Comparison of ENCODE assay signal across 9 cellular contexts in the genomic region with DNA sequence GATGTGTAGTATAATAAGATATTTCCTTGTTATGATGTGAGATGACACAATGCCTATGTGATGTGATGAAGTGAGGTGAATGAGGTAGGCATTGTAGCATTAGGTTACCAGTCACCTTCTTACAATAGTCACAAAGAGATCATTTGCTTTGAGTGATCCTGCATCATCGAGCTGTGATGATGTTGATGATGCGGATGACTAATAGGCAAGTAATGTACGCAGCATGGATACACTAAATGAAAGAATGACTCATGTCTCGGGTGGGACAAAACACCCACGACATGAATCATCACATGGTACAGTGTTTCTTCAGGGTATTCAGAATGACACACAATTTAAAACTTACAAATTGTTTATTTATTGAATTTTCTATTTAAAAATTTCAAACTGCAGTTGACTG.
DNase-seq lines count a peak whose midpoint lies in the region; ATAC-seq and TF ChIP-seq lines count a peak whose summit lies in the region.
"Had no signal": no experiment of that assay in that cellular context is flagged by ENCODE, and none has a peak within 500 bp of the region (broad histone marks: within the 10 kb centered on the region; RNA-seq: fewer than 3 reads in every experiment).

No MANE protein-coding gene starts in this region.

- no peak overlapping the region for H3K9ac ChIP-seq in endodermal cell (ENCODE audit: extremely low read depth, low read length, poor library complexity, severe bottlenecking)

- peak; percentile 92 for ATAC-seq in CD8-positive, alpha-beta T cell
- peak; percentile 73 for ATAC-seq in HG02885 (IDR thresholded peaks at IDR 0.05; ENCODE audit: poor library complexity, unreplicated experiment)
- ATAC-seq in gastrocnemius medialis, result peak; percentile 89 to 91
- ATAC-seq in HG03521 (IDR thresholded peaks at IDR 0.05; ENCODE audit: unreplicated experiment), result no peak

- CTCF ChIA-PET in CD8-positive, alpha-beta T cell (lab: Charles Lee), result no interaction called here

- no peaks in the 10 kb centered on the region for H3K27me3 ChIP-seq in CD8-positive, alpha-beta T cell (ENCODE audit: insufficient read depth, low read length)
- no peaks in the 10 kb centered on the region for H3K27me3 ChIP-seq in gastrocnemius medialis
- H3K27me3 ChIP-seq in endodermal cell (ENCODE audit: control insufficient read depth, insufficient read depth, low read length, poor library complexity, severe bottlenecking), result no peaks in the 10 kb centered on the region

- H3K27me3 Mint-ChIP-seq in CD8-positive, alpha-beta T cell (ENCODE audit: low read depth), result no peaks in the 10 kb centered on the region
- H3K27me3 Mint-ChIP-seq in endodermal cell (ENCODE audit: insufficient read depth), result no peaks in the 10 kb centered on the region

- H3K27ac Mint-ChIP-seq in CD8-positive, alpha-beta T cell, result no peak overlapping the region
- no peak overlapping the region for H3K27ac Mint-ChIP-seq in endodermal cell

- no peaks in the 10 kb centered on the region for H3K36me3 ChIP-seq in CD8-positive, alpha-beta T cell (ENCODE audit: insufficient read depth, low read length)
- H3K36me3 ChIP-seq in gastrocnemius medialis, result no peaks in the 10 kb centered on the region
- no peaks in the 10 kb centered on the region for H3K36me3 ChIP-seq in endodermal cell (ENCODE audit: control insufficient read depth, insufficient read depth, low read length)

- no peak for TF ChIP-seq POLR2A in gastrocnemius medialis (IDR thresholded peaks at IDR 0.05)

- POLR2A ChIA-PET in CD8-positive, alpha-beta T cell (lab: Charles Lee), result no interaction called here

- peak overlapping the region; percentile 50 for H3K4me3 Mint-ChIP-seq in CD8-positive, alpha-beta T cell
- H3K4me3 Mint-ChIP-seq in endodermal cell, result no peak overlapping the region
- H3K4me3 Mint-ChIP-seq: neural crest cell had no signal

- H3K4me3 ChIP-seq in CD8-positive, alpha-beta T cell (ENCODE audit: low read depth, low read length), result no peak overlapping the region
- no peak overlapping the region for H3K4me3 ChIP-seq in epithelial cell of proximal tubule (ENCODE audit: low read depth, low read length)
- peak overlapping the region; percentile 3 to 30 (median 16) for H3K4me3 ChIP-seq in gastrocnemius medialis
- H3K4me3 ChIP-seq in endodermal cell (ENCODE audit: low read length), result no peak overlapping the region

- in situ Hi-C loops in gastrocnemius medialis (cut with MboI; ENCODE audit: low sequenced_read_pairs in 4 of 4), result no loop called here

- H3K27ac ChIP-seq in CD8-positive, alpha-beta T cell (ENCODE audit: low read depth, low read length), result no peak overlapping the region
- peak overlapping the region in 1 of 4 donors; percentile 29 for H3K27ac ChIP-seq in gastrocnemius medialis
- no peak overlapping the region for H3K27ac ChIP-seq in endodermal cell (ENCODE audit: low read depth, low read length)

- H3K9me3 Mint-ChIP-seq in CD8-positive, alpha-beta T cell, result no peaks in the 10 kb centered on the region
- no peaks in the 10 kb centered on the region for H3K9me3 Mint-ChIP-seq in endodermal cell

- no peaks in the 10 kb centered on the region for H3K9me3 ChIP-seq in CD8-positive, alpha-beta T cell (ENCODE audit: low read length)
- H3K9me3 ChIP-seq in gastrocnemius medialis (no peaks in the 10 kb centered on the region), endodermal cell (ENCODE audit: control insufficient read depth, low read length) (no peaks in the 10 kb centered on the region)

- intact Hi-C loops in CD8-positive, alpha-beta T cell (cut with DNase I, micrococcal nuclease), result no loop called here
- intact Hi-C loops in gastrocnemius medialis (cut with DNase I; ENCODE audit: low total_unique reads), result no loop called here

- WGBS in endodermal cell (ENCODE audit: insufficient coverage in 1 of 2, insufficient read length in 1 of 2), 2 experiments, result 84% methylated on average over 5 of the region's 5 CpGs; no CpG with 5 or more reads in 1 of the 2 experiments

- H3K36me3 Mint-ChIP-seq in CD8-positive, alpha-beta T cell, result no peaks in the 10 kb centered on the region
- H3K36me3 Mint-ChIP-seq in endodermal cell (ENCODE audit: low read depth), result no peaks in the 10 kb centered on the region

- DNase-seq in CD8-positive, alpha-beta T cell, result peak in 3 of 7 experiments; percentile 11 to 52 (median 24)
- DNase-seq in T1000 (lab: John Stamatoyannopoulos, UW) (peak; percentile 72), epithelial cell of proximal tubule (ENCODE audit: low read depth) (peak; percentile 99), gastrocnemius medialis (peak; percentile 2 to 31), NCI-H2227 treated with DMSO at 0.1 percent for 48 hours (lab: John Stamatoyannopoulos, UW) (no peak), endodermal cell (no peak)

- H3K4me1 ChIP-seq in CD8-positive, alpha-beta T cell (ENCODE audit: insufficient read depth, low read length), result no peaks in the 10 kb centered on the region
- H3K4me1 ChIP-seq in gastrocnemius medialis (peaks cover 0 to 4% of the 10 kb centered on the region in 2 donors), endodermal cell (ENCODE audit: control insufficient read depth, insufficient read depth, low read length) (no peaks in the 10 kb centered on the region)

- H3K4me1 Mint-ChIP-seq in CD8-positive, alpha-beta T cell (ENCODE audit: low read depth), result peaks cover 13% of the 10 kb centered on the region
- no peaks in the 10 kb centered on the region for H3K4me1 Mint-ChIP-seq in endodermal cell
- H3K4me1 Mint-ChIP-seq: neural crest cell had no signal

- TF ChIP-seq CTCF in CD8-positive, alpha-beta T cell (IDR thresholded peaks at IDR 0.05), result no peak
- TF ChIP-seq CTCF in epithelial cell of proximal tubule (conservative IDR thresholded peaks at IDR 0.05; ENCODE audit: low read depth, low read length) (no peak), gastrocnemius medialis (IDR thresholded peaks at IDR 0.05 in 4 of 5, conservative IDR thresholded peaks at IDR 0.05 in 1 of 5) (no peak), endodermal cell (conservative IDR thresholded peaks at IDR 0.05) (no peak)

Comparison
In these comparisons a context has a peak if more than half of its experiments do, and no peak if none do; other contexts are left out.
1. DNase-seq: peak in T1000 (single experiment), epithelial cell of proximal tubule (single experiment) and gastrocnemius medialis (2 of 2); none in NCI-H2227 treated with DMSO at 0.1 percent for 48 hours (single experiment) and endodermal cell (single experiment).
2. H3K4me3 ChIP-seq: peak in gastrocnemius medialis (4 of 4); none in CD8-positive, alpha-beta T cell (single experiment), epithelial cell of proximal tubule (single experiment) and endodermal cell (single experiment).